ENCODE assay signal across 1 cellular context in genomic region chr19:51701468-51702100, GRCh38.
TF ChIP-seq lines count a peak whose summit lies in the region.

No MANE protein-coding gene starts in this region.

TF ChIP-seq in H1, 55 proteins besides CTCF, POLR2A, EP300 and RAD21:
- TF ChIP-seq SIN3A (conservative IDR thresholded peaks at IDR 0.05 in 1 of 2, IDR thresholded peaks at IDR 0.05 in 1 of 2; ENCODE audit: low read depth in 1 of 2, low read length in 2 of 2) (no peak), BACH1 (IDR thresholded peaks at IDR 0.05; ENCODE audit: low read length) (no peak), SUZ12 (IDR thresholded peaks at IDR 0.05; ENCODE audit: low read length) (no peak), CHD7 (IDR thresholded peaks at IDR 0.05; ENCODE audit: insufficient replicate concordance, low read length) (no peak), HDAC6 (IDR thresholded peaks at IDR 0.05; ENCODE audit: low read depth, low read length) (no peak), TEAD4 (IDR thresholded peaks at IDR 0.05; ENCODE audit: low read depth, low read length) (no peak), CBX5 (IDR thresholded peaks at IDR 0.05; ENCODE audit: low read depth, low read length) (no peak), SIRT6 (IDR thresholded peaks at IDR 0.05; ENCODE audit: low read length) (no peak), HDAC2 (IDR thresholded peaks at IDR 0.05; ENCODE audit: borderline replicate concordance in 1 of 2, low read depth in 2 of 2, low read length in 2 of 2) (no peak), ASH2L (IDR thresholded peaks at IDR 0.05; ENCODE audit: low read length) (no peak), EZH2 (IDR thresholded peaks at IDR 0.05; ENCODE audit: low read depth, low read length, severe bottlenecking) (no peak), MAX (IDR thresholded peaks at IDR 0.05) (no peak), ATF2 (IDR thresholded peaks at IDR 0.05; ENCODE audit: low read length) (no peak), TAF7 (optimal IDR thresholded peaks at IDR 0.05; ENCODE audit: borderline replicate concordance, low read depth, low read length) (no peak), FOSL1 (IDR thresholded peaks at IDR 0.05; ENCODE audit: insufficient read depth, low read depth, low read length) (no peak), NRF1 (IDR thresholded peaks at IDR 0.05; ENCODE audit: low read depth, low read length) (no peak)
TF ChIP-seq in H1: peak in this region for 0.
